In the genomic region with DNA sequence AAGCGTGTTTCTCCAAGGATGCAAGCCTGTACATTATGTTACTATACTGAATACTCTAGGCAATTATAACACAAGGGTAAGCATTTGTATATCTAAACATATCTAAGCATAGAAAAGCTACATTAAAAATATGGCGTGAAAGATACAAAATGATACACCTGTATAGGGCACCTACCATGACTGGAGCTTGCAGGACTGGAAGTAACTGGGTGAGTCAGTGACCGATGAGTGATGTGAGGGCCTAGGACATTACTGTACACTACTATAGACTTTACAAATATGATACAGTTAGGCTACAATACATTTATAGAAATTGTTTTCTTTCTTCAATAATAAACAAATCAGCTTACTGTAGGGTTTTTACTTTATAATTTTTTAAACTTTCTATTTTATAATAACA, we compare ENCODE assay signal across 20 cellular contexts.
DNase-seq lines count a peak whose midpoint lies in the region; ATAC-seq and TF ChIP-seq lines count a peak whose summit lies in the region.
"Had no signal": no experiment of that assay in that cellular context is flagged by ENCODE, and none has a peak within 500 bp of the region (broad histone marks: within the 10 kb centered on the region; RNA-seq: fewer than 3 reads in every experiment).

No MANE protein-coding gene starts in this region.

- ATAC-seq in PC-3: peak; percentile 45
- ATAC-seq: GM12878 had no signal

- no peak overlapping the region for H3K4me2 ChIP-seq in PC-3 (ENCODE audit: low read length)
- H3K4me2 ChIP-seq: BLaER1 had no signal

- peaks cover 28% of the 10 kb centered on the region for H3K4me1 ChIP-seq in PC-3 (ENCODE audit: insufficient read depth, low read length)
- H3K4me1 ChIP-seq: BE2C, BLaER1 had no signal

- no peak overlapping the region for H3K27ac ChIP-seq in PC-3 (ENCODE audit: low read length)
- H3K27ac ChIP-seq: BLaER1 had no signal

- H3F3A ChIP-seq in PC-3 (ENCODE audit: low read length, unreplicated experiment): no peaks in the 10 kb centered on the region

- no peak overlapping the region for H3K9ac ChIP-seq in PC-3 (ENCODE audit: low read length)
- H3K9ac ChIP-seq: BLaER1 had no signal

- no peak overlapping the region for H2AFZ ChIP-seq in PC-3 (ENCODE audit: low read length)

- POLR2A ChIA-PET in PC-3 (lab: Charles Lee; ENCODE audit: unreplicated experiment): no interaction called here

- H3K9me2 ChIP-seq in PC-3 (replicated peaks; ENCODE audit: low read length): no peaks in the 10 kb centered on the region

- no peaks in the 10 kb centered on the region for H3K9me3 ChIP-seq in PC-3 (ENCODE audit: low read length)
- H3K9me3 ChIP-seq: BE2C, BLaER1 had no signal

- peak; percentile 59 for DNase-seq in PC-3
- DNase-seq in epithelial cell of esophagus (ENCODE audit: low read depth): peak; percentile 54
- DNase-seq in kidney tubule cell (ENCODE audit: low spot score): peak; percentile 20
- DNase-seq in cardiac septum (ENCODE audit: low spot score): no peak
- DNase-seq in central memory CD4-positive, alpha-beta T cell: no peak
- no peak for DNase-seq in DMS53 (lab: John Stamatoyannopoulos, UW)
- DNase-seq: 8988T; ACHN; BE2C; C1 segment of cervical spinal cord; CD4-positive, alpha-beta memory T cell; CD4-positive, CD25-positive, alpha-beta regulatory T cell; CD8-positive, alpha-beta memory T cell; COR-L47; DMS 273 treated with DMSO at 0.1 percent for 48 hours; DMS153; DMS79 treated with DMSO at 0.1 percent for 48 hours; GDM1 had no signal

- no peaks in the 10 kb centered on the region for H3K79me2 ChIP-seq in PC-3 (ENCODE audit: low read length)

- H3K36me3 ChIP-seq in PC-3 (ENCODE audit: low read depth, low read length): no peaks in the 10 kb centered on the region
- H3K36me3 ChIP-seq: BE2C, BLaER1 had no signal

- CTCF ChIA-PET in PC-3 (lab: Charles Lee): no interaction called here

- H3K27me3 ChIP-seq in PC-3 (ENCODE audit: low read length): no peaks in the 10 kb centered on the region
- H3K27me3 ChIP-seq: BE2C, BLaER1 had no signal

- no TSS peak for BruUV-seq in PC-3 (replicated peaks; lab: Mats Ljungman, UMichigan)

- no peak for TF ChIP-seq CTCF in PC-3 (conservative IDR thresholded peaks at IDR 0.05; ENCODE audit: low read depth, low read length)
- TF ChIP-seq CTCF in epithelial cell of esophagus (IDR thresholded peaks at IDR 0.05; ENCODE audit: insufficient read depth, low read depth, low read length, missing control alignments): no peak

- H3K4me3 ChIP-seq in PC-3 (ENCODE audit: low read length): no peak overlapping the region
- H3K4me3 ChIP-seq in epithelial cell of esophagus (ENCODE audit: low read length): no peak overlapping the region
- H3K4me3 ChIP-seq: BLaER1, GM12878 had no signal

- intact Hi-C loops in PC-3 (cut with micrococcal nuclease): no loop called here
- intact Hi-C loops in cardiac septum (cut with DNase I): no loop called here

- no peaks in the 10 kb centered on the region for H4K20me1 ChIP-seq in PC-3 (ENCODE audit: low read length)
- H4K20me1 ChIP-seq: BLaER1 had no signal

Comparison
In these comparisons a context has a peak if more than half of its experiments do, and no peak if none do; other contexts are left out.
1. DNase-seq: peak in PC-3 (single experiment), epithelial cell of esophagus (single experiment) and kidney tubule cell (single experiment); none in cardiac septum (single experiment), central memory CD4-positive, alpha-beta T cell (single experiment) and DMS53 (single experiment).